In the genomic region with DNA sequence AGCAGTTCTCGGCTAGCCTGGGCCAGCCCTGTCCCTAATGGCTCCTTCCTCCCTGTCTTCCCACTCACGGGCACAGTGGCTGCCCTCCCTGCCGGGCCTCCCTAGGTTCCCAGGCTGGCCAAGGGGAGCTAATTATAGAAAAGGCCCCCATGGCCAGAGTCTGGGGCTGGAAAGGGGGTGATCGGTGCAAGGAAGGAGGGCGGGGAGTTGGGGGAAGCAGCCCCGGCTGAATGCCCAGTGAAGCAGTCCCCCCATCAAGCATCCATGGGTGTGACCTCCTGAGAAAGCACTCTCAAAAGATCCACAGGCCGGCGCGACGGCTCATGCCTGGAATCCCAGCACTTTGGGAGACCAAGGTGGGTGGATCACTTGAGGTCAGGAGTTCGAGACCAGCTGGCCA, we compare ENCODE assay signal across 22 cellular contexts. TPM values are rescaled to one million over a fixed set of nuclear protein-coding genes. Genes with fewer than 3 reads are reported as not detected.
"Had no signal": no experiment of that assay in that cellular context is flagged by ENCODE, and none has a peak within 500 bp of the region (broad histone marks: within the 10 kb centered on the region; RNA-seq: fewer than 3 reads in every experiment).

No MANE protein-coding gene starts in this region.

- H3K36me3 ChIP-seq: esophagus muscularis mucosa, gastrocnemius medialis, thoracic aorta, transverse colon had no signal

- H3K27me3 Mint-ChIP-seq: stimulated activated naive CD8-positive, alpha-beta T cell treated with anti-CD3 and anti-CD28 coated beads, Interleukin-15, amount 100 ng/mL, for 72 hours had no signal

- H3K27ac Mint-ChIP-seq: stimulated activated naive B cell treated with anti-CD40 and anti-IgM and Interleukin-4, amounts not matched to agents 10 μg/mL and 1 μg/mL and 100 μg/mL, for 72 hours had no signal

- H3K27me3 ChIP-seq: gastrocnemius medialis, neutrophil, spleen had no signal

- H3K9me3 Mint-ChIP-seq: naive B cell; nephron; stimulated activated naive B cell treated with anti-CD40 and anti-IgM and Interleukin-4, amounts not matched to agents 10 μg/mL and 1 μg/mL and 100 μg/mL, for 72 hours; stimulated activated naive CD8-positive, alpha-beta T cell treated with anti-CD3 and anti-CD28 coated beads, Interleukin-15, amount 100 ng/mL, for 72 hours had no signal

- H3K4me3 Mint-ChIP-seq: nephron; stimulated activated naive CD8-positive, alpha-beta T cell treated with anti-CD3 and anti-CD28 coated beads, Interleukin-15, amount 100 ng/mL, for 72 hours had no signal

- H3K27ac ChIP-seq: epithelial cell of prostate, esophagus muscularis mucosa, psoas muscle, thoracic aorta, transverse colon had no signal

- DNase-seq: cortex of kidney; effector memory CD4-positive, alpha-beta T cell; gastrocnemius medialis; kidney; left colon; mesendoderm; naive B cell; spleen; stimulated activated CD4-positive, alpha-beta T cell treated with anti-CD3 and anti-CD28 coated beads, Interleukin-15, amount 100 ng/mL, for 24 hours; stimulated activated CD4-positive, alpha-beta T cell treated with anti-CD3 and anti-CD28 coated beads, Interleukin-1b, Interleukin-23, amount 100 ng/mL, for 48 hours; stimulated activated CD4-positive, alpha-beta T cell treated with anti-CD3 and anti-CD28 coated beads, Interleukin-4, amount 100 ng/mL, for 24 hours; stimulated activated naive B cell treated with anti-CD40 and anti-IgM and Interleukin-4, amounts not matched to agents 10 μg/mL and 1 μg/mL and 100 μg/mL, for 72 hours; stimulated activated naive CD8-positive, alpha-beta T cell treated with anti-CD3 and anti-CD28 coated beads, Interleukin-15, amount 100 ng/mL, for 72 hours; transverse colon had no signal

- ATAC-seq: gastrocnemius medialis; left colon; psoas muscle; stimulated activated naive CD8-positive, alpha-beta T cell treated with anti-CD3 and anti-CD28 coated beads, Interleukin-15, amount 100 ng/mL, for 72 hours had no signal

- H3K4me1 ChIP-seq: gastrocnemius medialis, psoas muscle had no signal

- H3K36me3 Mint-ChIP-seq: naive B cell had no signal

- H3K9me3 ChIP-seq: esophagus muscularis mucosa, gastrocnemius medialis, neutrophil, psoas muscle, spleen, thoracic aorta, transverse colon had no signal

- H3K4me3 ChIP-seq: esophagus muscularis mucosa, gastrocnemius medialis, psoas muscle, transverse colon had no signal

RNA-seq across cellular contexts. Expression of a gene that starts 54.9 kb away (rescaled TPM):
- total RNA-seq: fibroblast of villous mesenchyme, osteoblast had no signal
